ENCODE assay signal across 8 cellular contexts in genomic region chr10:26737730-26738129, GRCh38. TPM values are rescaled to one million over a fixed set of nuclear protein-coding genes. Genes with fewer than 3 reads are reported as not detected.
DNase-seq lines count a peak whose midpoint lies in the region; ATAC-seq and TF ChIP-seq lines count a peak whose summit lies in the region.

No MANE protein-coding gene starts in this region.

- H3K36me3 Mint-ChIP-seq in CD8-positive, alpha-beta memory T cell: peaks cover 5 to 43% (median 9%) of the 10 kb centered on the region in 3 donors
- peaks cover 72% of the 10 kb centered on the region for H3K36me3 Mint-ChIP-seq in activated CD4-positive, alpha-beta memory T cell treated with anti-CD3 and anti-CD28 coated beads, Interleukin-2, amount 10 ng/mL, durations not matched to agents 7 days and 5 days (ENCODE audit: low read depth)

- H3K36me3 ChIP-seq in CD8-positive, alpha-beta memory T cell (ENCODE audit: insufficient read depth, low read length): no peaks in the 10 kb centered on the region

- H3K4me1 ChIP-seq in CD8-positive, alpha-beta memory T cell (ENCODE audit: insufficient read depth, low read length): no peaks in the 10 kb centered on the region

- peaks cover 0 to 2% of the 10 kb centered on the region in 2 donors for H3K27me3 Mint-ChIP-seq in CD8-positive, alpha-beta memory T cell
- no peaks in the 10 kb centered on the region for H3K27me3 Mint-ChIP-seq in activated CD4-positive, alpha-beta memory T cell treated with anti-CD3 and anti-CD28 coated beads, Interleukin-2, amount 10 ng/mL, durations not matched to agents 7 days and 5 days

- no peaks in the 10 kb centered on the region for H3K9me3 Mint-ChIP-seq in CD8-positive, alpha-beta memory T cell
- H3K9me3 Mint-ChIP-seq in activated CD4-positive, alpha-beta memory T cell treated with anti-CD3 and anti-CD28 coated beads, Interleukin-2, amount 10 ng/mL, durations not matched to agents 7 days and 5 days: no peaks in the 10 kb centered on the region

- no peak overlapping the region for H3K4me3 Mint-ChIP-seq in CD8-positive, alpha-beta memory T cell
- H3K4me3 Mint-ChIP-seq in activated CD4-positive, alpha-beta memory T cell treated with anti-CD3 and anti-CD28 coated beads, Interleukin-2, amount 10 ng/mL, durations not matched to agents 7 days and 5 days: no peak overlapping the region

- POLR2A ChIA-PET in CD8-positive, alpha-beta memory T cell (lab: Charles Lee): no interaction called here
- POLR2A ChIA-PET in activated CD4-positive, alpha-beta memory T cell treated with anti-CD3 and anti-CD28 coated beads, Interleukin-2, amount 10 ng/mL, durations not matched to agents 7 days and 5 days (lab: Charles Lee): no interaction called here
- POLR2A ChIA-PET in HEK293T (lab: Yijun Ruan, JAX): no interaction called here

- H3K9me3 ChIP-seq in CD8-positive, alpha-beta memory T cell (ENCODE audit: low read length): no peaks in the 10 kb centered on the region

- H3K27ac Mint-ChIP-seq in CD8-positive, alpha-beta memory T cell: peak overlapping the region in 7 of 8 donors; percentile 3 to 74 (median 56)
- H3K27ac Mint-ChIP-seq in activated CD4-positive, alpha-beta memory T cell treated with anti-CD3 and anti-CD28 coated beads, Interleukin-2, amount 10 ng/mL, durations not matched to agents 7 days and 5 days: peak overlapping the region; percentile 90

- H3K4me1 Mint-ChIP-seq in CD8-positive, alpha-beta memory T cell: peaks cover 3 to 22% (median 20%) of the 10 kb centered on the region in 3 donors
- H3K4me1 Mint-ChIP-seq in activated CD4-positive, alpha-beta memory T cell treated with anti-CD3 and anti-CD28 coated beads, Interleukin-2, amount 10 ng/mL, durations not matched to agents 7 days and 5 days: peaks cover 67% of the 10 kb centered on the region

- H3K27ac ChIP-seq in CD8-positive, alpha-beta memory T cell (ENCODE audit: low read depth, low read length): no peak overlapping the region

- no peak overlapping the region for H3K4me3 ChIP-seq in CD8-positive, alpha-beta memory T cell (ENCODE audit: low read length)

- DNase-seq in CD8-positive, alpha-beta memory T cell: no peak
- DNase-seq in GM19238 (ENCODE audit: insufficient read length, low spot score) (peak; percentile 58), midbrain (lab: John Stamatoyannopoulos, UW) (peak; percentile 47), DMS79 treated with DMSO at 0.1 percent for 48 hours (lab: John Stamatoyannopoulos, UW) (no peak), mesenteric fat pad (ENCODE audit: low spot score) (no peak), HEK293T (ENCODE audit: extremely low spot score) (no peak)
- DNase-seq in activated CD4-positive, alpha-beta memory T cell treated with anti-CD3 and anti-CD28 coated beads, Interleukin-2, amount 10 ng/mL, durations not matched to agents 7 days and 5 days: peak; percentile 60

- CTCF ChIA-PET in CD8-positive, alpha-beta memory T cell (lab: Charles Lee): no interaction called here
- CTCF ChIA-PET in activated CD4-positive, alpha-beta memory T cell treated with anti-CD3 and anti-CD28 coated beads, Interleukin-2, amount 10 ng/mL, durations not matched to agents 7 days and 5 days (lab: Charles Lee): interaction anchor here (0.9 kb wide), 1 partner anchor 12 kb away, joined by 3 read pairs; no protein-coding TSS in a partner anchor
- CTCF ChIA-PET in HEK293T (lab: Yijun Ruan, JAX): no interaction called here

- ATAC-seq in HG03135 (IDR thresholded peaks at IDR 0.05; ENCODE audit: unreplicated experiment): peak; percentile 80

- H3K27me3 ChIP-seq in CD8-positive, alpha-beta memory T cell (ENCODE audit: insufficient read depth, low read length, poor library complexity, severe bottlenecking): no peaks in the 10 kb centered on the region

TF ChIP-seq in HEK293T, 16 proteins besides CTCF, POLR2A, EP300 and RAD21:
- no peak for TF ChIP-seq PKNOX1 (IDR thresholded peaks at IDR 0.05)
- no peak for TF ChIP-seq CTBP1 (IDR thresholded peaks at IDR 0.05; ENCODE audit: borderline replicate concordance)
- no peak for TF ChIP-seq SP1 (IDR thresholded peaks at IDR 0.05)
- no peak for TF ChIP-seq ELF4 (IDR thresholded peaks at IDR 0.05)
- TF ChIP-seq LEF1 (IDR thresholded peaks at IDR 0.05; ENCODE audit: borderline replicate concordance): no peak
- TF ChIP-seq L3MBTL2 (conservative IDR thresholded peaks at IDR 0.05): no peak
- TF ChIP-seq HDGF (IDR thresholded peaks at IDR 0.05; ENCODE audit: borderline replicate concordance): no peak
- no peak for TF ChIP-seq BHLHE40 (IDR thresholded peaks at IDR 0.05; ENCODE audit: borderline replicate concordance)
- TF ChIP-seq ZNF384 (IDR thresholded peaks at IDR 0.05): no peak
- no peak for TF ChIP-seq FOXK2 (IDR thresholded peaks at IDR 0.05)
- no peak for TF ChIP-seq ARNT (IDR thresholded peaks at IDR 0.05)
- no peak for TF ChIP-seq FOXM1 (IDR thresholded peaks at IDR 0.05; ENCODE audit: borderline replicate concordance)
- no peak for TF ChIP-seq SUZ12 (IDR thresholded peaks at IDR 0.05)
- TF ChIP-seq FOXA1 (IDR thresholded peaks at IDR 0.05): no peak
- no peak for TF ChIP-seq TARDBP (IDR thresholded peaks at IDR 0.05)
- no peak for TF ChIP-seq NFRKB (IDR thresholded peaks at IDR 0.05)

RNA-seq across cellular contexts. Expression of gene PDSS1, which starts 40.2 kb away (rescaled TPM):
- 10 to 100 TPM; 32.0 to 34.7 TPM for total RNA-seq in CD8-positive, alpha-beta memory T cell
- polyA plus RNA-seq in CD8-positive, alpha-beta memory T cell: 3.0 TPM
- 10 to 100 TPM; 10.7 to 12.9 TPM for total RNA-seq in activated CD4-positive, alpha-beta memory T cell treated with anti-CD3 and anti-CD28 coated beads, Interleukin-2, amount 10 ng/mL, durations not matched to agents 7 days and 5 days
- total RNA-seq in mesenteric fat pad: 7.5 TPM

Comparison
In these comparisons a context has a peak if more than half of its experiments do, and no peak if none do; other contexts are left out.
1. DNase-seq: peak in GM19238 (single experiment), activated CD4-positive, alpha-beta memory T cell treated with anti-CD3 and anti-CD28 coated beads, Interleukin-2, amount 10 ng/mL, durations not matched to agents 7 days and 5 days (single experiment) and midbrain (single experiment); none in CD8-positive, alpha-beta memory T cell (0 of 5), DMS79 treated with DMSO at 0.1 percent for 48 hours (single experiment), mesenteric fat pad (single experiment) and HEK293T (single experiment).